ENCODE assay signal across 26 cellular contexts in genomic region chr3:56012732-56013131, GRCh38.
"Had no signal": no experiment of that assay in that cellular context is flagged by ENCODE, and none has a peak within 500 bp of the region (broad histone marks: within the 10 kb centered on the region; RNA-seq: fewer than 3 reads in every experiment).

No MANE protein-coding gene starts in this region.

- H3K27ac Mint-ChIP-seq: activated naive CD4-positive, alpha-beta T cell treated with anti-CD3 and anti-CD28 coated beads for 36 hours; activated naive CD8-positive, alpha-beta T cell treated with anti-CD3 and anti-CD28 coated beads, Interleukin-2, amount 10 ng/mL, durations not matched to agents 7 days and 5 days; mesothelial cell of epicardium; naive thymus-derived CD4-positive, alpha-beta T cell; T-helper 1 cell treated with Interleukin-12 subunit alpha and Interleukin-12 subunit beta and Interleukin-4 antibody, amounts not matched to agents 30 μg/mL and 1 μg/mL, for 36 hours had no signal

- H3K27me3 ChIP-seq: esophagus squamous epithelium, neural progenitor cell, right atrium auricular region, tibial nerve had no signal

- H3K9me3 ChIP-seq: esophagus squamous epithelium, heart right ventricle, psoas muscle, right atrium auricular region, tibial nerve had no signal

- ATAC-seq: heart right ventricle; naive thymus-derived CD4-positive, alpha-beta T cell; psoas muscle had no signal

- H3K27ac ChIP-seq: esophagus squamous epithelium, heart right ventricle, neural progenitor cell, parathyroid adenoma, psoas muscle, right atrium auricular region, tibial nerve, VCaP had no signal

- H3K4me1 Mint-ChIP-seq: activated naive CD8-positive, alpha-beta T cell treated with anti-CD3 and anti-CD28 coated beads, Interleukin-2, amount 10 ng/mL, durations not matched to agents 7 days and 5 days; naive thymus-derived CD4-positive, alpha-beta T cell had no signal

- H3K36me3 Mint-ChIP-seq: activated naive CD8-positive, alpha-beta T cell treated with anti-CD3 and anti-CD28 coated beads, Interleukin-2, amount 10 ng/mL, durations not matched to agents 7 days and 5 days; naive thymus-derived CD4-positive, alpha-beta T cell had no signal

- H3K36me3 ChIP-seq: esophagus squamous epithelium, heart right ventricle, neural progenitor cell, right atrium auricular region, tibial nerve had no signal

- H3K4me1 ChIP-seq: esophagus squamous epithelium, parathyroid adenoma, psoas muscle, right atrium auricular region, tibial nerve had no signal

- H3K4me3 ChIP-seq: esophagus squamous epithelium, heart right ventricle, neural progenitor cell, psoas muscle, right atrium auricular region, tibial nerve had no signal

- H3K4me3 Mint-ChIP-seq: activated naive CD4-positive, alpha-beta T cell treated with anti-CD3 and anti-CD28 coated beads for 36 hours; activated naive CD8-positive, alpha-beta T cell treated with anti-CD3 and anti-CD28 coated beads, Interleukin-2, amount 10 ng/mL, durations not matched to agents 7 days and 5 days; mesothelial cell of epicardium; naive thymus-derived CD4-positive, alpha-beta T cell; neural progenitor cell; T-helper 1 cell treated with Interleukin-12 subunit alpha and Interleukin-12 subunit beta and Interleukin-4 antibody, amounts not matched to agents 30 μg/mL and 1 μg/mL, for 36 hours had no signal

- H3K9ac ChIP-seq: neural progenitor cell, parathyroid adenoma had no signal

- H3K79me2 ChIP-seq: parathyroid adenoma had no signal

- H3K4me2 ChIP-seq: neural progenitor cell had no signal

- H3K27me3 Mint-ChIP-seq: activated naive CD8-positive, alpha-beta T cell treated with anti-CD3 and anti-CD28 coated beads, Interleukin-2, amount 10 ng/mL, durations not matched to agents 7 days and 5 days had no signal

- H2AFZ ChIP-seq: neural progenitor cell, parathyroid adenoma had no signal

- H3K9me3 Mint-ChIP-seq: activated naive CD4-positive, alpha-beta T cell treated with anti-CD3 and anti-CD28 coated beads for 36 hours; mesothelial cell of epicardium; T-helper 1 cell treated with Interleukin-12 subunit alpha and Interleukin-12 subunit beta and Interleukin-4 antibody, amounts not matched to agents 30 μg/mL and 1 μg/mL, for 36 hours had no signal

- DNase-seq: activated CD4-positive, alpha-beta T cell treated with anti-CD3 and anti-CD28 coated beads for 4 hours; activated CD4-positive, alpha-beta T cell treated with anti-CD3 and anti-CD28 coated beads, Interleukin-2, amount 50 U/mL, for 48 hours; activated CD8-positive, alpha-beta memory T cell treated with anti-CD3 and anti-CD28 coated beads for 24 hours; activated effector memory CD4-positive, alpha-beta T cell treated with Interleukin-2 at 50 U/mL for 16 hours; activated naive CD4-positive, alpha-beta T cell treated with anti-CD3 and anti-CD28 coated beads for 36 hours; activated naive CD8-positive, alpha-beta T cell treated with anti-CD3 and anti-CD28 coated beads, Interleukin-2, amount 10 ng/mL, durations not matched to agents 7 days and 5 days; amniotic stem cell; dermis blood vessel endothelial cell; effector CD4-positive, alpha-beta T cell; esophagus squamous epithelium; foreskin melanocyte; heart right ventricle; mammary epithelial cell; naive thymus-derived CD4-positive, alpha-beta T cell; occipital lobe; psoas muscle; stimulated activated CD4-positive, alpha-beta T cell treated with anti-CD3 and anti-CD28 coated beads, Interleukin-2, amount 100 ng/mL, for 48 hours; stimulated activated naive CD4-positive, alpha-beta T cell treated with Interleukin-2 at 50 U/mL for 16 hours; T-helper 9 cell had no signal
